In the genomic region with DNA sequence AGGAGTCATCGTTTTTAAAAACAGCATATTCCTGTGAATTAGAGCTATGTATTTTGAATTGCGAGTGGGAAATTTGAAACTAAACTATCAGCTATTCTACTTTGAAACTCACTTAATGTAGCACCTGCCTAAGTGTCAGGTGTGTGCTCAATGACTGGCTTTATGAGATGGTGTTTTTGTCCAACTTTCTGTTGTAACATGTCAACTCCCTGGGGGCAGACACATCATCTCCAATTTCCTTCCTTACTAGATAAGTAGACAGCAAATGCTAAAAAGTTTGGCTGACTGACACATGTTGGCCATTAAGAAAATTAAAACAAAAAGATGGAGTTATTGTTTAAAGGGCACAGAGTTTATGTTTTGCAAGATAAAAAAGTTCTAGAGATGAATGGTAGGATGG, we compare ENCODE assay signal across 15 cellular contexts.
"Had no signal": no experiment of that assay in that cellular context is flagged by ENCODE, and none has a peak within 500 bp of the region (broad histone marks: within the 10 kb centered on the region; RNA-seq: fewer than 3 reads in every experiment).

No MANE protein-coding gene starts in this region.

- H3K4me1 ChIP-seq: heart right ventricle, stomach had no signal

- H3K27me3 Mint-ChIP-seq: activated naive CD8-positive, alpha-beta T cell treated with anti-CD3 and anti-CD28 coated beads for 36 hours; naive thymus-derived CD8-positive, alpha-beta T cell had no signal

- H3K27ac ChIP-seq: heart right ventricle, stomach had no signal

- H3K36me3 Mint-ChIP-seq: activated naive CD8-positive, alpha-beta T cell treated with anti-CD3 and anti-CD28 coated beads for 36 hours; naive thymus-derived CD8-positive, alpha-beta T cell had no signal

- H3K9me3 ChIP-seq: heart right ventricle, mucosa of descending colon, stomach had no signal

- H3K4me3 Mint-ChIP-seq: activated naive CD8-positive, alpha-beta T cell treated with anti-CD3 and anti-CD28 coated beads for 36 hours; activated T-cell treated with anti-CD3 and anti-CD28 coated beads, Interleukin-2, amount 50 U/mL, for 4 hours; naive thymus-derived CD8-positive, alpha-beta T cell had no signal

- H3K36me3 ChIP-seq: heart right ventricle, stomach had no signal

- DNase-seq: activated gamma-delta T cell treated with Interleukin-2 at 50 U/mL for 16 hours; activated naive CD8-positive, alpha-beta T cell treated with anti-CD3 and anti-CD28 coated beads for 36 hours; activated T-cell treated with anti-CD3 and anti-CD28 coated beads, Interleukin-2, amount 50 U/mL, for 4 hours; anterior cingulate cortex; heart right ventricle; mucosa of descending colon; naive thymus-derived CD8-positive, alpha-beta T cell; posterior cingulate gyrus; stimulated activated CD4-positive, alpha-beta T cell treated with anti-CD3 and anti-CD28 coated beads, Interleukin-15, amount 100 ng/mL, for 24 hours; stimulated activated CD4-positive, alpha-beta T cell treated with anti-CD3 and anti-CD28 coated beads, Interleukin-4, amount 100 ng/mL, for 4 hours; stomach had no signal

- H3K4me1 Mint-ChIP-seq: activated naive CD8-positive, alpha-beta T cell treated with anti-CD3 and anti-CD28 coated beads for 36 hours; naive thymus-derived CD8-positive, alpha-beta T cell had no signal

- FAIRE-seq: endometrium, frontal cortex had no signal

- H3K27ac Mint-ChIP-seq: activated naive CD8-positive, alpha-beta T cell treated with anti-CD3 and anti-CD28 coated beads for 36 hours; naive thymus-derived CD8-positive, alpha-beta T cell had no signal

- H3K4me3 ChIP-seq: heart right ventricle, mucosa of descending colon, stomach had no signal

- ATAC-seq: activated CD4-positive, CD25-positive, alpha-beta regulatory T cell treated with anti-CD3 and anti-CD28 coated beads, Interleukin-2, amount 50 U/mL, for 24 hours; activated T-cell treated with anti-CD3 and anti-CD28 coated beads, Interleukin-2, amount 50 U/mL, for 4 hours; heart right ventricle; left lobe of liver; mucosa of descending colon; naive thymus-derived CD8-positive, alpha-beta T cell had no signal

- H3K9me3 Mint-ChIP-seq: activated naive CD8-positive, alpha-beta T cell treated with anti-CD3 and anti-CD28 coated beads for 36 hours had no signal

- H3K27me3 ChIP-seq: heart right ventricle, stomach had no signal
